ENCODE assay signal across 1 cellular context in the genomic region with DNA sequence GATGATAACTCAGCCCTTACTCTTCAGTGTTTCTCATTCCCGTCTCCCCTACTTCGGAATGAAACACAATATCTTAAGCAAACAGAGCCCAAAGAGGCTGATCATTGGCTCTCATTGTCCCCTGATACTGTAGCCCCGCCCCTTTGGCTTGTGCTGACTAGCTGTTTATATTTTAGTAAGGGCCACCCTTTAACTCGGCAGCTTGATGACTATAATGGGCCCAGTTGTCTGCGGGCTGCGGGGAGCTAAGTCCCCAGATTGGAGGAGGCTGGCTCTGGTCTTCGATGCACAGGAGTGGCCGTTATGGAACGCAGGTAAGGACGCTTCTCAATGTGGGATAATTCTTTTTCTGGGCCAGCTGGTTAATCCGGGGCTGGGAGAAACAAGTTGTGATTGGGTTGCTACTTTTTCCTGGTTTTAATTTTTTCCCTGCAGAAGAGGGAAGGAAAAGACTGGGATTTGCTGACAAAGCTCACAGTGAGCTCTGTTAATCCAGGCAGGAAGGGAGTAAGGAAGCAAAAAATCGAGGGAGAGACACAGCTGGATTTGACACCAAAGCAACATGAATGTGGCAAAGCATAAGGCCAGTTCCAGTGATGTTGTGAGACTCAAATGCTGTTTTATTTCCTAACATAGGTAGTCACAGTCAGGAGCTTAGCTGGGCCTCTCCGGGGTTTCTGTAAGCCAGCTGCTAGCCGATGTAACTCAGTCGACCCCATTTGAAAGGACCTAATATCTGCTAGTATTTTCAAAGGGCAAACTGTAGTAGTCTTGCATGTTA.
TF ChIP-seq lines count a peak whose summit lies in the region.

Gene TRIM2 (plus strand): TSS at position 197 of the 781 bp plus-strand sequence. CDS start 88 bp downstream, at position 285.

TF ChIP-seq in HEK293, 187 proteins besides CTCF, POLR2A, EP300 and RAD21 (continued from another document and continues in another):
- TF ChIP-seq, protein P1, sequence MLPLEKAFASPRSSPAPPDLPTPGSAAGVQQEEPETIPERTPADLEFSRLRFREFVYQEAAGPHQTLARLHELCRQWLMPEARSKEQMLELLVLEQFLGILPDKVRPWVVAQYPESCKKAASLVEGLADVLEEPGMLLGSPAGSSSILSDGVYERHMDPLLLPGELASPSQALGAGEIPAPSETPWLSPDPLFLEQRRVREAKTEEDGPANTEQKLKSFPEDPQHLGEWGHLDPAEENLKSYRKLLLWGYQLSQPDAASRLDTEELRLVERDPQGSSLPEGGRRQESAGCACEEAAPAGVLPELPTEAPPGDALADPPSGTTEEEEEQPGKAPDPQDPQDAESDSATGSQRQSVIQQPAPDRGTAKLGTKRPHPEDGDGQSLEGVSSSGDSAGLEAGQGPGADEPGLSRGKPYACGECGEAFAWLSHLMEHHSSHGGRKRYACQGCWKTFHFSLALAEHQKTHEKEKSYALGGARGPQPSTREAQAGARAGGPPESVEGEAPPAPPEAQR (tag by site-specific recombination; IDR thresholded peaks at IDR 0.05): no peak
- no peak for TF ChIP-seq ZNF24 (tag by site-specific recombination; IDR thresholded peaks at IDR 0.05)
- TF ChIP-seq ZBTB10 (tag by site-specific recombination; IDR thresholded peaks at IDR 0.05): no peak
- peak; percentile 46 for TF ChIP-seq SP2 (tag by site-specific recombination; IDR thresholded peaks at IDR 0.05)
- TF ChIP-seq ZNF660 (tag by site-specific recombination; IDR thresholded peaks at IDR 0.05): peak; percentile 29; the same call in 1 of the 2 replicates
- no peak for TF ChIP-seq BCL6B (tag by site-specific recombination; IDR thresholded peaks at IDR 0.05)
- TF ChIP-seq ZNF518A (tag by site-specific recombination; conservative IDR thresholded peaks at IDR 0.05; ENCODE audit: low read depth): no peak
- TF ChIP-seq ZNF544 (tag by site-specific recombination; IDR thresholded peaks at IDR 0.05): no peak
- peak; percentile 22; the same call in 1 of the 2 replicates for TF ChIP-seq PATZ1 (tag by site-specific recombination; IDR thresholded peaks at IDR 0.05)
- TF ChIP-seq ZNF354C (tag by site-specific recombination; IDR thresholded peaks at IDR 0.05; ENCODE audit: borderline replicate concordance, low read depth): no peak
- no peak for TF ChIP-seq KLF8 (tag by site-specific recombination; IDR thresholded peaks at IDR 0.05)
- TF ChIP-seq ZNF114 (tag by site-specific recombination; IDR thresholded peaks at IDR 0.05): no peak
- TF ChIP-seq, protein P2, sequence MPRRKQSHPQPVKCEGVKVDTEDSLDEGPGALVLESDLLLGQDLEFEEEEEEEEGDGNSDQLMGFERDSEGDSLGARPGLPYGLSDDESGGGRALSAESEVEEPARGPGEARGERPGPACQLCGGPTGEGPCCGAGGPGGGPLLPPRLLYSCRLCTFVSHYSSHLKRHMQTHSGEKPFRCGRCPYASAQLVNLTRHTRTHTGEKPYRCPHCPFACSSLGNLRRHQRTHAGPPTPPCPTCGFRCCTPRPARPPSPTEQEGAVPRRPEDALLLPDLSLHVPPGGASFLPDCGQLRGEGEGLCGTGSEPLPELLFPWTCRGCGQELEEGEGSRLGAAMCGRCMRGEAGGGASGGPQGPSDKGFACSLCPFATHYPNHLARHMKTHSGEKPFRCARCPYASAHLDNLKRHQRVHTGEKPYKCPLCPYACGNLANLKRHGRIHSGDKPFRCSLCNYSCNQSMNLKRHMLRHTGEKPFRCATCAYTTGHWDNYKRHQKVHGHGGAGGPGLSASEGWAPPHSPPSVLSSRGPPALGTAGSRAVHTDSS (tag by site-specific recombination; IDR thresholded peaks at IDR 0.05): no peak
- no peak for TF ChIP-seq ZNF391 (tag by site-specific recombination; IDR thresholded peaks at IDR 0.05; ENCODE audit: borderline replicate concordance, low read depth)
- no peak for TF ChIP-seq ZNF292 (tag by site-specific recombination; IDR thresholded peaks at IDR 0.05; ENCODE audit: borderline replicate concordance, low read depth)
- TF ChIP-seq TRIM28 (IDR thresholded peaks at IDR 0.05; ENCODE audit: borderline replicate concordance, low read length): 0 out of 2 replicates have a peak, but pooled peaks have one; percentile 7
- no peak; the same call in 1 of the 2 replicates for TF ChIP-seq ZIC2 (tag by site-specific recombination; IDR thresholded peaks at IDR 0.05)
- peak; percentile 71 for TF ChIP-seq ZNF600 (tag by site-specific recombination; IDR thresholded peaks at IDR 0.05)
- TF ChIP-seq ZBTB7A (tag by site-specific recombination; IDR thresholded peaks at IDR 0.05; ENCODE audit: low read depth): no peak
- no peak for TF ChIP-seq ZNF707 (tag by site-specific recombination; IDR thresholded peaks at IDR 0.05)
- no peak for TF ChIP-seq ZSCAN4 (tag by site-specific recombination; IDR thresholded peaks at IDR 0.05)
- TF ChIP-seq SETDB1 (IDR thresholded peaks at IDR 0.05; ENCODE audit: insufficient read length, low read length): no peak
- peak; percentile 36; the same call in 1 of the 2 replicates for TF ChIP-seq MZF1 (tag by site-specific recombination; IDR thresholded peaks at IDR 0.05; ENCODE audit: borderline replicate concordance)
- no peak for TF ChIP-seq ZNF791 (tag by site-specific recombination; IDR thresholded peaks at IDR 0.05)
- no peak for TF ChIP-seq KLF16 (tag by site-specific recombination; IDR thresholded peaks at IDR 0.05)
- TF ChIP-seq ZFP69B (tag by site-specific recombination; IDR thresholded peaks at IDR 0.05): peak; percentile 92
- TF ChIP-seq, protein P3, sequence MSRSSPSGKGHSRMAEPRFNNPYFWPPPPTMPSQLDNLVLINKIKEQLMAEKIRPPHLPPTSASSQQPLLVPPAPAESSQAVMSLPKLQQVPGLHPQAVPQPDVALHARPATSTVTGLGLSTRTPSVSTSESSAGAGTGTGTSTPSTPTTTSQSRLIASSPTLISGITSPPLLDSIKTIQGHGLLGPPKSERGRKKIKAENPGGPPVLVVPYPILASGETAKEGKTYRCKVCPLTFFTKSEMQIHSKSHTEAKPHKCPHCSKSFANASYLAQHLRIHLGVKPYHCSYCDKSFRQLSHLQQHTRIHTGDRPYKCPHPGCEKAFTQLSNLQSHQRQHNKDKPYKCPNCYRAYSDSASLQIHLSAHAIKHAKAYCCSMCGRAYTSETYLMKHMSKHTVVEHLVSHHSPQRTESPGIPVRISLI (tag by site-specific recombination; IDR thresholded peaks at IDR 0.05): no peak
- TF ChIP-seq ZNF549 (tag by site-specific recombination; IDR thresholded peaks at IDR 0.05): no peak
- TF ChIP-seq ZNF560 (tag by site-specific recombination; IDR thresholded peaks at IDR 0.05; ENCODE audit: borderline replicate concordance): no peak
- TF ChIP-seq ZNF837 (tag by site-specific recombination; IDR thresholded peaks at IDR 0.05): no peak
- TF ChIP-seq ZBTB17 (tag by site-specific recombination; IDR thresholded peaks at IDR 0.05): 0 out of 2 replicates have a peak, but pooled peaks have one; percentile 25
- TF ChIP-seq ELK4 (IDR thresholded peaks at IDR 0.05; ENCODE audit: borderline replicate concordance, low read depth, low read length): no peak
- TF ChIP-seq, protein P4, sequence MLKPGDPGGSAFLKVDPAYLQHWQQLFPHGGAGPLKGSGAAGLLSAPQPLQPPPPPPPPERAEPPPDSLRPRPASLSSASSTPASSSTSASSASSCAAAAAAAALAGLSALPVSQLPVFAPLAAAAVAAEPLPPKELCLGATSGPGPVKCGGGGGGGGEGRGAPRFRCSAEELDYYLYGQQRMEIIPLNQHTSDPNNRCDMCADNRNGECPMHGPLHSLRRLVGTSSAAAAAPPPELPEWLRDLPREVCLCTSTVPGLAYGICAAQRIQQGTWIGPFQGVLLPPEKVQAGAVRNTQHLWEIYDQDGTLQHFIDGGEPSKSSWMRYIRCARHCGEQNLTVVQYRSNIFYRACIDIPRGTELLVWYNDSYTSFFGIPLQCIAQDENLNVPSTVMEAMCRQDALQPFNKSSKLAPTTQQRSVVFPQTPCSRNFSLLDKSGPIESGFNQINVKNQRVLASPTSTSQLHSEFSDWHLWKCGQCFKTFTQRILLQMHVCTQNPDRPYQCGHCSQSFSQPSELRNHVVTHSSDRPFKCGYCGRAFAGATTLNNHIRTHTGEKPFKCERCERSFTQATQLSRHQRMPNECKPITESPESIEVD (tag by site-specific recombination; IDR thresholded peaks at IDR 0.05): no peak
